Comparison of ENCODE assay signal across 8 cellular contexts in genomic region chr4:113760094-113760851, GRCh38. TPM values are rescaled to one million over a fixed set of nuclear protein-coding genes. Genes with fewer than 3 reads are reported as not detected.
DNase-seq lines count a peak whose midpoint lies in the region; ATAC-seq and TF ChIP-seq lines count a peak whose summit lies in the region.

No MANE protein-coding gene starts in this region.

- H3K9me3 ChIP-seq in CD4-positive, CD25-positive, alpha-beta regulatory T cell (ENCODE audit: control insufficient read depth in 2 of 2, low read length in 2 of 2), result no peaks in the 10 kb centered on the region
- no peaks in the 10 kb centered on the region for H3K9me3 ChIP-seq in IMR-90 (ENCODE audit: control insufficient read depth, insufficient read depth, low read length)

- TF ChIP-seq POLR2A in IMR-90 (IDR thresholded peaks at IDR 0.05; ENCODE audit: low read depth, low read length), result no peak

- H3K4me2 ChIP-seq in IMR-90 (ENCODE audit: low read depth, low read length), result peak overlapping the region; percentile 97

- no peaks in the 10 kb centered on the region; the same call in 1 of the 2 replicates for H3K9me1 ChIP-seq in IMR-90 (ENCODE audit: insufficient read depth, low read length)

- H2AFZ ChIP-seq in IMR-90 (replicated peaks; ENCODE audit: low read length, poor library complexity), result peak overlapping the region; percentile 83

- no peak; the same call in 1 of the 2 replicates for TF ChIP-seq RAD21 in IMR-90 (IDR thresholded peaks at IDR 0.05; ENCODE audit: low read length)

- peaks cover 47% of the 10 kb centered on the region for H3K4me1 ChIP-seq in CD4-positive, CD25-positive, alpha-beta regulatory T cell (ENCODE audit: control insufficient read depth, insufficient read depth, low read length, poor library complexity, severe bottlenecking)
- 0 out of 2 replicates have a peak, but pooled peaks cover 1% of the 10 kb centered on the region for H3K4me1 ChIP-seq in IMR-90 (ENCODE audit: control insufficient read depth, insufficient read depth, low read length)

- POLR2A ChIA-PET in IMR-90 (lab: Charles Lee; ENCODE audit: unreplicated experiment), result no interaction called here

- no peaks in the 10 kb centered on the region for H3K27me3 Mint-ChIP-seq in CD4-positive, CD25-positive, alpha-beta regulatory T cell
- H3K27me3 Mint-ChIP-seq in T-helper 2 cell treated with Interferon-gamma antibody and Interleukin-4, amounts not matched to agents 5 μg/mL and 100 μg/mL, for 36 hours (ENCODE audit: low read depth), result no peaks in the 10 kb centered on the region

- peak overlapping the region; percentile 81 for H2BK5ac ChIP-seq in IMR-90 (ENCODE audit: low read depth, low read length, poor library complexity, severe bottlenecking)

- H2BK20ac ChIP-seq in IMR-90 (ENCODE audit: low read depth, low read length), result peak overlapping the region; percentile 48; the same call in 1 of the 2 replicates

- H4K91ac ChIP-seq in IMR-90 (ENCODE audit: insufficient read depth, low read depth, low read length), result peak overlapping the region; percentile 89

- intact Hi-C loops in IMR-90 (cut with micrococcal nuclease), result loop anchor here (2.0 to 10.0 kb wide), 6 partner anchors 197 to 625 kb away; no protein-coding TSS in a partner anchor

- no peaks in the 10 kb centered on the region for H3K27me3 ChIP-seq in CD4-positive, CD25-positive, alpha-beta regulatory T cell (ENCODE audit: control insufficient read depth, insufficient read depth, low read length)
- no peaks in the 10 kb centered on the region for H3K27me3 ChIP-seq in IMR-90 (ENCODE audit: control insufficient read depth, insufficient read depth, low read length)

- no peak for TF ChIP-seq CTCF in IMR-90 (conservative IDR thresholded peaks at IDR 0.05; ENCODE audit: low read depth, low read length)

- peak overlapping the region; percentile 96 for H3K14ac ChIP-seq in IMR-90 (replicated peaks; ENCODE audit: low read depth, low read length)

- H3K23ac ChIP-seq in IMR-90 (ENCODE audit: low read depth, low read length), result peak overlapping the region; percentile 99

- H3K36me3 Mint-ChIP-seq in CD4-positive, CD25-positive, alpha-beta regulatory T cell, result peaks cover 9% of the 10 kb centered on the region
- H3K36me3 Mint-ChIP-seq in T-helper 2 cell treated with Interferon-gamma antibody and Interleukin-4, amounts not matched to agents 5 μg/mL and 100 μg/mL, for 36 hours (ENCODE audit: low read depth), result peaks cover 27% of the 10 kb centered on the region

- H3K4me3 ChIP-seq in CD4-positive, CD25-positive, alpha-beta regulatory T cell (ENCODE audit: low read depth, low read length), result peak overlapping the region; percentile 99
- peak overlapping the region; percentile 93 for H3K4me3 ChIP-seq in IMR-90 (ENCODE audit: insufficient read depth, low read depth, low read length)

- peak overlapping the region; percentile 85 for H3K9ac ChIP-seq in IMR-90 (ENCODE audit: low read depth, low read length)

- CTCF ChIA-PET in IMR-90 (lab: Yijun Ruan, JAX), result no interaction called here

- peak overlapping the region; percentile 87 to 99 (median 97) for H3K4me3 Mint-ChIP-seq in CD4-positive, CD25-positive, alpha-beta regulatory T cell
- H3K4me3 Mint-ChIP-seq in T-helper 2 cell treated with Interferon-gamma antibody and Interleukin-4, amounts not matched to agents 5 μg/mL and 100 μg/mL, for 36 hours, result peak overlapping the region; percentile 97

- H3K9me3 Mint-ChIP-seq in CD4-positive, CD25-positive, alpha-beta regulatory T cell, result no peaks in the 10 kb centered on the region
- H3K9me3 Mint-ChIP-seq in T-helper 2 cell treated with Interferon-gamma antibody and Interleukin-4, amounts not matched to agents 5 μg/mL and 100 μg/mL, for 36 hours, result no peaks in the 10 kb centered on the region

- no peaks in the 10 kb centered on the region; the same call in 1 of the 2 replicates for H4K20me1 ChIP-seq in IMR-90 (ENCODE audit: insufficient read depth, low read length)

- dilution Hi-C loops in IMR-90 (cut with HindIII; ENCODE audit: low sequenced_read_pairs, unreplicated experiment), result no loop called here

- H3K56ac ChIP-seq in IMR-90 (ENCODE audit: extremely low read depth, insufficient read depth, low read length), result peak overlapping the region; percentile 82

- peak overlapping the region; percentile 79 for H4K5ac ChIP-seq in IMR-90 (ENCODE audit: low read depth, low read length)

- H3K18ac ChIP-seq in IMR-90 (ENCODE audit: low read depth, low read length), result peak overlapping the region; percentile 85

- H3K79me1 ChIP-seq in IMR-90 (ENCODE audit: low read depth in 1 of 2, low read length in 2 of 2), result peaks cover 5 to 20% of the 10 kb centered on the region in 2 experiments; a peak in 3 of 4 replicates

- peak overlapping the region; percentile 98 for H3K27ac ChIP-seq in CD4-positive, CD25-positive, alpha-beta regulatory T cell (ENCODE audit: insufficient read depth, low read length, poor library complexity, severe bottlenecking)
- peak overlapping the region; percentile 90 for H3K27ac ChIP-seq in IMR-90 (ENCODE audit: insufficient read depth, low read length)

- peak overlapping the region; percentile 88 for H2AK5ac ChIP-seq in IMR-90 (ENCODE audit: low read depth, low read length)

- H3K4me1 Mint-ChIP-seq in CD4-positive, CD25-positive, alpha-beta regulatory T cell, result peaks cover 23 to 55% (median 37%) of the 10 kb centered on the region in 4 donors
- peaks cover 48% of the 10 kb centered on the region for H3K4me1 Mint-ChIP-seq in T-helper 2 cell treated with Interferon-gamma antibody and Interleukin-4, amounts not matched to agents 5 μg/mL and 100 μg/mL, for 36 hours (ENCODE audit: low read depth)

- peak overlapping the region; percentile 85 for H2BK120ac ChIP-seq in IMR-90 (ENCODE audit: low read depth, low read length)

- H4K8ac ChIP-seq in IMR-90 (ENCODE audit: low read depth in 2 of 2, low read length in 2 of 2), result peak overlapping the region; percentile 58 to 92

- peak overlapping the region; percentile 92; the same call in 2 of the 3 replicates for H2BK15ac ChIP-seq in IMR-90 (ENCODE audit: low read depth, low read length)

- peaks cover 4% of the 10 kb centered on the region for H3K36me3 ChIP-seq in CD4-positive, CD25-positive, alpha-beta regulatory T cell (ENCODE audit: control insufficient read depth, insufficient read depth, low read length)
- H3K36me3 ChIP-seq in IMR-90 (ENCODE audit: control insufficient read depth, insufficient read depth, low read length), result no peaks in the 10 kb centered on the region

- in situ Hi-C loops in IMR-90 (cut with MboI; ENCODE audit: low sequenced_read_pairs), result no loop called here

- peak; percentile 6 to 66 (median 42) for DNase-seq in CD4-positive, CD25-positive, alpha-beta regulatory T cell
- DNase-seq in IMR-90 (peak; percentile 61), kidney glomerular epithelial cell (lab: John Stamatoyannopoulos, UW) (peak; percentile 53), HuH-7.5 (ENCODE audit: low spot score) (no peak)
- DNase-seq in T-helper 2 cell treated with Interferon-gamma antibody and Interleukin-4, amounts not matched to agents 5 μg/mL and 100 μg/mL, for 36 hours (ENCODE audit: low spot score), result peak; percentile 20
- peak; percentile 32 for DNase-seq in central memory CD4-positive, alpha-beta T cell
- peak; percentile 18 to 32 for DNase-seq in stimulated activated CD4-positive, alpha-beta T cell treated with anti-CD3 and anti-CD28 coated beads, Interleukin-1b, Interleukin-23, amount 100 ng/mL, for 4 hours (ENCODE audit: low read depth in 2 of 2)

- ATAC-seq in CD4-positive, CD25-positive, alpha-beta regulatory T cell (ENCODE audit: low read depth in 2 of 2), result no peak
- no peak for ATAC-seq in IMR-90 (ENCODE audit: low read depth)
- ATAC-seq in HG03196 (IDR thresholded peaks at IDR 0.05; ENCODE audit: unreplicated experiment), result no peak

- peak overlapping the region; percentile 94 for H3K4ac ChIP-seq in IMR-90 (ENCODE audit: low read depth, low read length)

- TSS peak; percentile 37 for BruUV-seq in IMR-90 (replicated peaks; lab: Mats Ljungman, UMichigan)

- WGBS in IMR-90 (ENCODE audit: extremely low coverage in 2 of 2, insufficient read length in 1 of 2), 2 experiments, result 0% methylated on average over 2 of the region's 22 CpGs; no CpG with 5 or more reads in 1 of the 2 experiments

- H2AK9ac ChIP-seq in IMR-90 (replicated peaks; ENCODE audit: low read depth, low read length, poor library complexity), result peak overlapping the region; percentile 90

- H3K27ac Mint-ChIP-seq in CD4-positive, CD25-positive, alpha-beta regulatory T cell, result peak overlapping the region; percentile 95 to 100 (median 97)
- H3K27ac Mint-ChIP-seq in T-helper 2 cell treated with Interferon-gamma antibody and Interleukin-4, amounts not matched to agents 5 μg/mL and 100 μg/mL, for 36 hours, result peak overlapping the region; percentile 97

TF ChIP-seq in IMR-90, 13 proteins besides CTCF, POLR2A, EP300 and RAD21 (continues in another document):
- TF ChIP-seq ELK1 (IDR thresholded peaks at IDR 0.05; ENCODE audit: borderline replicate concordance, low read depth, low read length), result no peak
- no peak for TF ChIP-seq MAZ (IDR thresholded peaks at IDR 0.05; ENCODE audit: borderline replicate concordance, low read depth, low read length)
- TF ChIP-seq CEBPB (IDR thresholded peaks at IDR 0.05; ENCODE audit: low read depth, low read length), result no peak
- TF ChIP-seq BHLHE40 (IDR thresholded peaks at IDR 0.05; ENCODE audit: low read depth, low read length), result no peak
- no peak for TF ChIP-seq CHD1 (IDR thresholded peaks at IDR 0.05; ENCODE audit: low read depth, low read length)
- TF ChIP-seq FOS (IDR thresholded peaks at IDR 0.05; ENCODE audit: low read depth, low read length), result no peak
- no peak for TF ChIP-seq SMC3 (IDR thresholded peaks at IDR 0.05; ENCODE audit: low read depth, low read length)
- TF ChIP-seq RCOR1 (IDR thresholded peaks at IDR 0.05; ENCODE audit: insufficient replicate concordance, low read length), result no peak

RNA-seq across cellular contexts. Expression of gene CAMK2D, which starts 1.3 kb away (rescaled TPM):
- 42.7 TPM for total RNA-seq in CD4-positive, CD25-positive, alpha-beta regulatory T cell
- 10 to 100 TPM; 24.5 to 27.5 (median 25.4) TPM for polyA plus RNA-seq in CD4-positive, CD25-positive, alpha-beta regulatory T cell
- total RNA-seq in IMR-90 (2012; rRNA removed), result 156 and 181 TPM in 2 replicates
- 38.0 and 44.6 TPM in 2 replicates for polyA plus RNA-seq in IMR-90 (2012; rRNA removed)
- 10.4 and 11.5 TPM in 2 replicates for polyA plus RNA-seq in IMR-90 (2012; cell fraction: cytosol; rRNA removed)
- 8.5 and 39.2 TPM in 2 replicates for polyA plus RNA-seq in IMR-90 (2012; cell fraction: nucleus; rRNA removed; ENCODE audit: low replicate concordance)
